In genomic region chr5:35598707-35599370, GRCh38 we compare ENCODE assay signal across 9 cellular contexts. TPM values are rescaled to one million over a fixed set of nuclear protein-coding genes. Genes with fewer than 3 reads are reported as not detected.
DNase-seq lines count a peak whose midpoint lies in the region; ATAC-seq and TF ChIP-seq lines count a peak whose summit lies in the region.
"Had no signal": no experiment of that assay in that cellular context is flagged by ENCODE, and none has a peak within 500 bp of the region (broad histone marks: within the 10 kb centered on the region; RNA-seq: fewer than 3 reads in every experiment).

No MANE protein-coding gene starts in this region.

- ATAC-seq in HG02981 (IDR thresholded peaks at IDR 0.05; ENCODE audit: unreplicated experiment) (no peak), GM21423 (IDR thresholded peaks at IDR 0.05; ENCODE audit: unreplicated experiment) (no peak)

- peaks cover 0 to 15% (median 2%) of the 10 kb centered on the region in 5 experiments for H3K9me3 Mint-ChIP-seq in brain
- peaks cover 5% of the 10 kb centered on the region for H3K9me3 Mint-ChIP-seq in osteocyte (ENCODE audit: unreplicated experiment)

- H3K27me3 Mint-ChIP-seq in brain (no peaks in the 10 kb centered on the region), osteocyte (ENCODE audit: unreplicated experiment) (peaks cover 27% of the 10 kb centered on the region)

- 0 out of 2 replicates have a peak, but pooled peaks have one; percentile 11 for TF ChIP-seq CTCF in GM12874 (IDR thresholded peaks at IDR 0.05; ENCODE audit: insufficient read depth, low read depth, low read length)
- no peak for TF ChIP-seq CTCF in NB4 (IDR thresholded peaks at IDR 0.05; ENCODE audit: low read depth, low read length)
- TF ChIP-seq CTCF in brain (conservative IDR thresholded peaks at IDR 0.05), result peak; percentile 59 to 65
- TF ChIP-seq CTCF in osteocyte (IDR thresholded peaks at IDR 0.05), result peak; percentile 16

- H3K36me3 Mint-ChIP-seq in brain (no peaks in the 10 kb centered on the region), osteocyte (ENCODE audit: unreplicated experiment) (no peaks in the 10 kb centered on the region)

- H3K4me1 Mint-ChIP-seq in brain, result no peaks in the 10 kb centered on the region
- no peaks in the 10 kb centered on the region for H3K4me1 Mint-ChIP-seq in osteocyte (ENCODE audit: unreplicated experiment)

- peak; percentile 35 for DNase-seq in NB4 (ENCODE audit: low read depth)
- no peak for DNase-seq in osteocyte (ENCODE audit: extremely low spot score, unreplicated experiment)
- no peak for DNase-seq in NCI-H1092 treated with DMSO at 0.1 percent for 48 hours (lab: John Stamatoyannopoulos, UW)
- DNase-seq in hippocampal formation (lab: John Stamatoyannopoulos, UW), result no peak
- DNase-seq: stimulated activated CD4-positive, alpha-beta T cell treated with anti-CD3 and anti-CD28 coated beads, Interleukin-4, amount 100 ng/mL, for 1 hour had no signal

- no peak for TF ChIP-seq POLR2A in NB4 (IDR thresholded peaks at IDR 0.05; ENCODE audit: extremely low read depth, insufficient read length)

- peak overlapping the region in 1 of 5 experiments; percentile 77 for H3K27ac Mint-ChIP-seq in brain
- no peak overlapping the region for H3K27ac Mint-ChIP-seq in osteocyte (ENCODE audit: unreplicated experiment)

- H3K4me3 ChIP-seq in NB4 (ENCODE audit: low read depth, low read length), result no peak overlapping the region

- H3K4me3 Mint-ChIP-seq in brain (no peak overlapping the region), osteocyte (ENCODE audit: unreplicated experiment) (no peak overlapping the region)

RNA-seq across cellular contexts. Expression of gene SPEF2, which starts 18.8 kb away (rescaled TPM):
- 0.19 TPM for polyA plus RNA-seq in brain (ENCODE audit: insufficient read depth, low read depth, low replicate concordance)
- total RNA-seq in osteocyte, result 5.5 and 7.9 TPM in 2 replicates
